In the genomic region with DNA sequence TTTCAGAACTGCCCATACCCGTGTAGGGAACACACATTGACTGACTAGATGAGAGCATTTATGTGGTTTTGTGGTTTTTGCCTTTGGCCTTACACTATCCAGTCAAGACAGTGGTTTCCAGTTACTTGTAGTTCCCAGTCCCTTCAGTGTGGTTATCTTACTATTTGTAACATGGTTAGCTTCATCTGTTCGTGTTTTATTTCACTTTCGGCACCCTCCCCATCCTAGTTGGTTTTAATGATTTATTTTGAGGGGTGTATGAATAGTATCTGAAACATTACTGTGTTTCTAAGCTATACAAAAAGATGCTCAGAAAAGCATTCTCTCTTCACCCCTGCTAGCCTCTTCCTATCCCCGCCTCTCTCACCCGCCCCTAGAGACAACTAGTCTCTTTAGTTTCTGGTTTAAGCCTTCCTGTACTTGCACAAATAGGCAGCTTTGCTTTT, we compare ENCODE assay signal across 8 cellular contexts. TPM values are rescaled to one million over a fixed set of nuclear protein-coding genes. Genes with fewer than 3 reads are reported as not detected.
DNase-seq lines count a peak whose midpoint lies in the region; ATAC-seq lines count a peak whose summit lies in the region.

No MANE protein-coding gene starts in this region.

- DNase-seq in AG08396 (ENCODE audit: low spot score) (peak; percentile 50), 8988T (no peak), NOMO-1 treated with DMSO at 0.1 percent for 48 hours (lab: John Stamatoyannopoulos, UW; ENCODE audit: unreplicated experiment) (no peak), HuH-7.5 (ENCODE audit: low spot score) (no peak), DMS114 treated with DMSO at 0.1 percent for 48 hours (lab: John Stamatoyannopoulos, UW; ENCODE audit: unreplicated experiment) (no peak)

- no peaks in the 10 kb centered on the region for H3K9me3 Mint-ChIP-seq in activated T-helper 17 cell treated with anti-CD3 and anti-CD28 coated beads, Interleukin-2, amount 50 U/mL, for 72 hours

- H3K4me3 Mint-ChIP-seq in activated T-helper 17 cell treated with anti-CD3 and anti-CD28 coated beads, Interleukin-2, amount 50 U/mL, for 72 hours: peak overlapping the region; percentile 47

- no peak overlapping the region for H3K27ac Mint-ChIP-seq in activated T-helper 17 cell treated with anti-CD3 and anti-CD28 coated beads, Interleukin-2, amount 50 U/mL, for 72 hours

- peaks cover 19% of the 10 kb centered on the region for H3K4me1 Mint-ChIP-seq in activated T-helper 17 cell treated with anti-CD3 and anti-CD28 coated beads, Interleukin-2, amount 50 U/mL, for 72 hours

- H3K27me3 Mint-ChIP-seq in activated T-helper 17 cell treated with anti-CD3 and anti-CD28 coated beads, Interleukin-2, amount 50 U/mL, for 72 hours: no peaks in the 10 kb centered on the region

- H3K36me3 Mint-ChIP-seq in activated T-helper 17 cell treated with anti-CD3 and anti-CD28 coated beads, Interleukin-2, amount 50 U/mL, for 72 hours (ENCODE audit: low read depth): peaks cover 7% of the 10 kb centered on the region

- ATAC-seq in GM19351 (IDR thresholded peaks at IDR 0.05; ENCODE audit: unreplicated experiment) (peak; percentile 83), HG03139 (IDR thresholded peaks at IDR 0.05; ENCODE audit: unreplicated experiment) (peak; percentile 76)
- ATAC-seq in activated T-helper 17 cell treated with anti-CD3 and anti-CD28 coated beads, Interleukin-2, amount 50 U/mL, for 72 hours (replicated peaks): peak; percentile 71

RNA-seq across cellular contexts. Expression of gene LYSMD4, which starts 14.1 kb away (rescaled TPM):
- 1 to 10 TPM; 3.7 to 4.2 TPM for total RNA-seq in activated T-helper 17 cell treated with anti-CD3 and anti-CD28 coated beads, Interleukin-2, amount 50 U/mL, for 72 hours
